Comparison of ENCODE assay signal across 8 cellular contexts in genomic region chr17:45060824-45061605, GRCh38. TPM values are rescaled to one million over a fixed set of nuclear protein-coding genes. Genes with fewer than 3 reads are reported as not detected.
A peak's percentile ranks its signal among the peaks of the same experiment; 100 is the strongest.
DNase-seq lines count a peak whose midpoint lies in the region; ATAC-seq and TF ChIP-seq lines count a peak whose summit lies in the region.

Gene NMT1, plus strand, starts transcription at chr17:45061317. Its CDS starts 13 bp downstream, at chr17:45061330.

- peaks cover 19% of the 10 kb centered on the region for H3K4me1 ChIP-seq in ACC112 (ENCODE audit: control insufficient read depth, insufficient read depth, low read length, unreplicated experiment)
- H3K4me1 ChIP-seq in breast epithelium, result peaks cover 0 to 10% of the 10 kb centered on the region in 2 donors
- H3K4me1 ChIP-seq in skeletal muscle tissue (ENCODE audit: control insufficient read depth in 3 of 3, insufficient read depth in 3 of 3, low read length in 3 of 3), result peaks cover 26 to 43% (median 30%) of the 10 kb centered on the region in 3 donors

- ATAC-seq in GM18870 (IDR thresholded peaks at IDR 0.05; ENCODE audit: unreplicated experiment) (peak; percentile 87), HG03135 (IDR thresholded peaks at IDR 0.05; ENCODE audit: unreplicated experiment) (peak; percentile 85)

- H3K36me3 ChIP-seq in ACC112 (ENCODE audit: insufficient read depth, low read length), result no peaks in the 10 kb centered on the region
- H3K36me3 ChIP-seq in breast epithelium, result no peaks in the 10 kb centered on the region
- H3K36me3 ChIP-seq in skeletal muscle tissue (ENCODE audit: control insufficient read depth in 3 of 3, insufficient read depth in 3 of 3, low read length in 3 of 3), result no peaks in the 10 kb centered on the region

- peak; percentile 92 for TF ChIP-seq POLR2A in breast epithelium (IDR thresholded peaks at IDR 0.05)

- H3K4me3 ChIP-seq in ACC112 (ENCODE audit: low read depth, low read length), result peak within 1 kb of the TSS; percentile 94
- H3K4me3 ChIP-seq in breast epithelium, result peak within 1 kb of the TSS; percentile 68 to 83 (median 77)
- peak within 1 kb of the TSS; percentile 88 for H3K4me3 ChIP-seq in iPS-18c (ENCODE audit: insufficient read depth, low read depth, low read length)
- H3K4me3 ChIP-seq in skeletal muscle tissue (ENCODE audit: low read length in 3 of 3), result peak within 1 kb of the TSS; percentile 95 to 100 (median 100)

- peaks cover 61% of the 10 kb centered on the region for H3K79me2 ChIP-seq in ACC112 (ENCODE audit: control insufficient read depth, insufficient read depth, low read length, unreplicated experiment)

- peak within 1 kb of the TSS; percentile 93 to 99 (median 98) for H3K9ac ChIP-seq in skeletal muscle tissue (ENCODE audit: low read depth in 1 of 3, low read length in 3 of 3)

- no peaks in the 10 kb centered on the region for H3K9me3 ChIP-seq in breast epithelium
- no peaks in the 10 kb centered on the region for H3K9me3 ChIP-seq in iPS-18c (ENCODE audit: control insufficient read depth, insufficient read depth, low read length)
- no peaks in the 10 kb centered on the region for H3K9me3 ChIP-seq in skeletal muscle tissue (ENCODE audit: control insufficient read depth in 3 of 3, low read length in 3 of 3)

- intact Hi-C loops in breast epithelium (cut with DNase I; ENCODE audit: low total_unique reads), result no loop called here

- H2AFZ ChIP-seq in ACC112 (ENCODE audit: low read length, unreplicated experiment), result peak within 1 kb of the TSS; percentile 93

- H3K27me3 ChIP-seq in ACC112 (ENCODE audit: insufficient read depth, low read length) (no peaks in the 10 kb centered on the region), breast epithelium (no peaks in the 10 kb centered on the region), skeletal muscle tissue (ENCODE audit: control insufficient read depth in 3 of 3, insufficient read depth in 3 of 3, low read length in 3 of 3) (no peaks in the 10 kb centered on the region)

- DNase-seq in NCI-H2196 treated with DMSO at 0.1 percent for 48 hours (lab: John Stamatoyannopoulos, UW; ENCODE audit: unreplicated experiment) (peak; percentile 99), breast epithelium (ENCODE audit: low spot score in 2 of 2) (peak; percentile 96 to 99)

- no peak for TF ChIP-seq CTCF in VCaP (conservative IDR thresholded peaks at IDR 0.05)
- peak; percentile 19 to 39 (median 27) for TF ChIP-seq CTCF in breast epithelium (IDR thresholded peaks at IDR 0.05)

- H3K27ac ChIP-seq in ACC112 (ENCODE audit: low read depth, low read length) (peak within 1 kb of the TSS; percentile 89), VCaP (peak within 1 kb of the TSS; percentile 89), breast epithelium (peak within 1 kb of the TSS; percentile 86 to 91), skeletal muscle tissue (ENCODE audit: low read depth, low read length) (peak within 1 kb of the TSS; percentile 85)

RNA-seq across cellular contexts. Expression of gene NMT1, which starts in this region (rescaled TPM):
- total RNA-seq in breast epithelium (100 to 1,000 TPM in 1 of 3 donors, 10 to 100 TPM in 2; 81.9 to 130 (median 84.0) TPM), skeletal muscle tissue (35.5 TPM)

Comparison
In these comparisons a context has a peak if more than half of its experiments do, and no peak if none do; other contexts are left out.
1. Peak in every context shown above with its lines: DNase-seq, ATAC-seq, H3K4me3 ChIP-seq and H3K27ac ChIP-seq.